Comparison of ENCODE assay signal across 1 cellular context in the genomic region with DNA sequence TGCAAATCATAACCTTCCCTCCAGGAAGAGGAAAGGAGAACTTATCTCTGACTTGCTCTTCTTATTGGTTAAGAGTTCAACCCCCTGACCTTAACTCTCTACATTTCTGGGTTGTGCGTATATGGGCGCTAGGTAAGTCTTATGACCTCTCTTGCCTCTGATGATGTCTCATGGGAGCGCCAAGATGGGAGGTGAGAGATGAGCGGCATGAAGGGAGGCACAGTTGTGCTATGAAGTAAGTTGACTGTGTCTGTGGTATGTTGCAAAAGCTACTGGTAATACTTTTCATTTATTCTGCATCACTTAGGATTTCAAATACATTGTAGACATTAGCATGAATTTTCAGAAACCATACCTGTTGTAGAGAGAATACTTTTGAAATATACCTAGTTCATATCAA.
TF ChIP-seq lines count a peak whose summit lies in the region.

No MANE protein-coding gene starts in this region.

TF ChIP-seq in K562, 482 proteins besides CTCF, POLR2A, EP300 and RAD21:
- TF ChIP-seq, protein P1, sequence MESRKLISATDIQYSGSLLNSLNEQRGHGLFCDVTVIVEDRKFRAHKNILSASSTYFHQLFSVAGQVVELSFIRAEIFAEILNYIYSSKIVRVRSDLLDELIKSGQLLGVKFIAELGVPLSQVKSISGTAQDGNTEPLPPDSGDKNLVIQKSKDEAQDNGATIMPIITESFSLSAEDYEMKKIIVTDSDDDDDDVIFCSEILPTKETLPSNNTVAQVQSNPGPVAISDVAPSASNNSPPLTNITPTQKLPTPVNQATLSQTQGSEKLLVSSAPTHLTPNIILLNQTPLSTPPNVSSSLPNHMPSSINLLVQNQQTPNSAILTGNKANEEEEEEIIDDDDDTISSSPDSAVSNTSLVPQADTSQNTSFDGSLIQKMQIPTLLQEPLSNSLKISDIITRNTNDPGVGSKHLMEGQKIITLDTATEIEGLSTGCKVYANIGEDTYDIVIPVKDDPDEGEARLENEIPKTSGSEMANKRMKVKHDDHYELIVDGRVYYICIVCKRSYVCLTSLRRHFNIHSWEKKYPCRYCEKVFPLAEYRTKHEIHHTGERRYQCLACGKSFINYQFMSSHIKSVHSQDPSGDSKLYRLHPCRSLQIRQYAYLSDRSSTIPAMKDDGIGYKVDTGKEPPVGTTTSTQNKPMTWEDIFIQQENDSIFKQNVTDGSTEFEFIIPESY (CRISPR knock-in tag; IDR thresholded peaks at IDR 0.05), result peak; percentile 55; the same call in 1 of the 2 replicates
- TF ChIP-seq KHSRP (IDR thresholded peaks at IDR 0.05), result no peak
